Comparison of ENCODE assay signal across 1 cellular context in the genomic region with DNA sequence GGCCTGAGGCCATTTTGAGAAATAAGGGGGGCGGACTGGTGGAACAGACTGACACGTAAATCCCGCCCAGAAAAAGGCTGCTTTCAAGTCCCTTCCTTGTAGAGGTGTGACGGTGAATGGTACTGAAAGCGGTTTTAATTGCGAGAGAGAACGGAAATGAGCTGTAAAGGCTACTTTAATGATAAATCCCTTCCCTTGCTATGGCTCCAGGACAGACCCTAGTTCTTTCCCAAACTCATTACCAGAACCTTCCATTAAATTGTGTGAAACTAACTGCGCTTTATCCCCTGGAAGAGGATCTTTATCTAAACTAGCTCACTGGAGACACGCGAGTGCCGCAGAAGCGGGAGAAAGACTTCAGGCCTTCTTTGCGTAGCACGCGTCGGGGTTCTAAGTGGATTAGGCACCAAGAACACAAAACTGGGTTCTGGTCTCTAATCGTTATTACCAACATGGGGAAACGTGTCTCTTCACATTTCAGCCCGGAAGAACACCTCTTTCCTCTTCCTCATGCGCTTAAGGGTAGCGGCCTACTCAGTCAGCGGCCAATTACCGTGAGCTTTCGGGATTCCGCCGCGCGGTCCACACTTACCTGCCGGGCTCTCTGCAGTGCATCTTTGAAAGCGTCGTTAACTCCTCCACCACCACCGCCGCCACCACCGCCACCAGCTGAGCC.
TF ChIP-seq lines count a peak whose summit lies in the region.

No MANE protein-coding gene starts in this region.

TF ChIP-seq in K562, 482 proteins besides CTCF, POLR2A, EP300 and RAD21 (continued from another document):
- TF ChIP-seq, protein P1, sequence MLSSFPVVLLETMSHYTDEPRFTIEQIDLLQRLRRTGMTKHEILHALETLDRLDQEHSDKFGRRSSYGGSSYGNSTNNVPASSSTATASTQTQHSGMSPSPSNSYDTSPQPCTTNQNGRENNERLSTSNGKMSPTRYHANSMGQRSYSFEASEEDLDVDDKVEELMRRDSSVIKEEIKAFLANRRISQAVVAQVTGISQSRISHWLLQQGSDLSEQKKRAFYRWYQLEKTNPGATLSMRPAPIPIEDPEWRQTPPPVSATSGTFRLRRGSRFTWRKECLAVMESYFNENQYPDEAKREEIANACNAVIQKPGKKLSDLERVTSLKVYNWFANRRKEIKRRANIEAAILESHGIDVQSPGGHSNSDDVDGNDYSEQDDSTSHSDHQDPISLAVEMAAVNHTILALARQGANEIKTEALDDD (IDR thresholded peaks at IDR 0.05), result peak; percentile 39
- TF ChIP-seq, protein P2, sequence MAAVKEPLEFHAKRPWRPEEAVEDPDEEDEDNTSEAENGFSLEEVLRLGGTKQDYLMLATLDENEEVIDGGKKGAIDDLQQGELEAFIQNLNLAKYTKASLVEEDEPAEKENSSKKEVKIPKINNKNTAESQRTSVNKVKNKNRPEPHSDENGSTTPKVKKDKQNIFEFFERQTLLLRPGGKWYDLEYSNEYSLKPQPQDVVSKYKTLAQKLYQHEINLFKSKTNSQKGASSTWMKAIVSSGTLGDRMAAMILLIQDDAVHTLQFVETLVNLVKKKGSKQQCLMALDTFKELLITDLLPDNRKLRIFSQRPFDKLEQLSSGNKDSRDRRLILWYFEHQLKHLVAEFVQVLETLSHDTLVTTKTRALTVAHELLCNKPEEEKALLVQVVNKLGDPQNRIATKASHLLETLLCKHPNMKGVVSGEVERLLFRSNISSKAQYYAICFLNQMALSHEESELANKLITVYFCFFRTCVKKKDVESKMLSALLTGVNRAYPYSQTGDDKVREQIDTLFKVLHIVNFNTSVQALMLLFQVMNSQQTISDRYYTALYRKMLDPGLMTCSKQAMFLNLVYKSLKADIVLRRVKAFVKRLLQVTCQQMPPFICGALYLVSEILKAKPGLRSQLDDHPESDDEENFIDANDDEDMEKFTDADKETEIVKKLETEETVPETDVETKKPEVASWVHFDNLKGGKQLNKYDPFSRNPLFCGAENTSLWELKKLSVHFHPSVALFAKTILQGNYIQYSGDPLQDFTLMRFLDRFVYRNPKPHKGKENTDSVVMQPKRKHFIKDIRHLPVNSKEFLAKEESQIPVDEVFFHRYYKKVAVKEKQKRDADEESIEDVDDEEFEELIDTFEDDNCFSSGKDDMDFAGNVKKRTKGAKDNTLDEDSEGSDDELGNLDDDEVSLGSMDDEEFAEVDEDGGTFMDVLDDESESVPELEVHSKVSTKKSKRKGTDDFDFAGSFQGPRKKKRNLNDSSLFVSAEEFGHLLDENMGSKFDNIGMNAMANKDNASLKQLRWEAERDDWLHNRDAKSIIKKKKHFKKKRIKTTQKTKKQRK (IDR thresholded peaks at IDR 0.05; ENCODE audit: borderline replicate concordance, low read depth, low read length), result no peak
- TF ChIP-seq ARHGAP35 (IDR thresholded peaks at IDR 0.05; ENCODE audit: partially characterized antibody) (no peak), IRF2 (CRISPR knock-in tag; IDR thresholded peaks at IDR 0.05) (no peak), SP2 (IDR thresholded peaks at IDR 0.05; ENCODE audit: extremely low read depth, low read depth, low read length, poor library complexity, severe bottlenecking) (no peak), L3MBTL2 (IDR thresholded peaks at IDR 0.05) (no peak)
- TF ChIP-seq, protein P3, sequence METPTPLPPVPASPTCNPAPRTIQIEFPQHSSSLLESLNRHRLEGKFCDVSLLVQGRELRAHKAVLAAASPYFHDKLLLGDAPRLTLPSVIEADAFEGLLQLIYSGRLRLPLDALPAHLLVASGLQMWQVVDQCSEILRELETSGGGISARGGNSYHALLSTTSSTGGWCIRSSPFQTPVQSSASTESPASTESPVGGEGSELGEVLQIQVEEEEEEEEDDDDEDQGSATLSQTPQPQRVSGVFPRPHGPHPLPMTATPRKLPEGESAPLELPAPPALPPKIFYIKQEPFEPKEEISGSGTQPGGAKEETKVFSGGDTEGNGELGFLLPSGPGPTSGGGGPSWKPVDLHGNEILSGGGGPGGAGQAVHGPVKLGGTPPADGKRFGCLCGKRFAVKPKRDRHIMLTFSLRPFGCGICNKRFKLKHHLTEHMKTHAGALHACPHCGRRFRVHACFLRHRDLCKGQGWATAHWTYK (CRISPR knock-in tag; IDR thresholded peaks at IDR 0.05), result peak; percentile 77; the same call in 1 of the 2 replicates
